21 cellular contexts compared by ENCODE assay signal in genomic region chr14:22097606-22098292, GRCh38.
DNase-seq lines count a peak whose midpoint lies in the region; ATAC-seq and TF ChIP-seq lines count a peak whose summit lies in the region.
"Had no signal": no experiment of that assay in that cellular context is flagged by ENCODE, and none has a peak within 500 bp of the region (broad histone marks: within the 10 kb centered on the region; RNA-seq: fewer than 3 reads in every experiment).

No MANE protein-coding gene starts in this region.

- H3K36me3 ChIP-seq in KMS-11 (ENCODE audit: insufficient read depth) (no peaks in the 10 kb centered on the region), gastrocnemius medialis (no peaks in the 10 kb centered on the region)
- H3K36me3 ChIP-seq: heart right ventricle had no signal

- intact Hi-C loops in activated CD4-positive, alpha-beta T cell treated with anti-CD3 and anti-CD28 coated beads for 36 hours (cut with DNase I, micrococcal nuclease) = loop anchor here in 1 of 2 experiments (2.0 to 5.0 kb wide), 2 partner anchors 95 to 179 kb away; no protein-coding TSS in a partner anchor
- intact Hi-C loops in gastrocnemius medialis (cut with DNase I; ENCODE audit: low total_unique reads) = no loop called here

- no peak for TF ChIP-seq POLR2A in gastrocnemius medialis (IDR thresholded peaks at IDR 0.05)

- TF ChIP-seq CTCF in KMS-11 (conservative IDR thresholded peaks at IDR 0.05; ENCODE audit: low read depth, low read length) (no peak), gastrocnemius medialis (IDR thresholded peaks at IDR 0.05 in 4 of 5, conservative IDR thresholded peaks at IDR 0.05 in 1 of 5) (no peak)

- no peak overlapping the region for H2AFZ ChIP-seq in KMS-11 (ENCODE audit: low read depth)

- no peak overlapping the region for H3K27ac ChIP-seq in KMS-11
- peak overlapping the region; percentile 44 to 65 (median 56) for H3K27ac ChIP-seq in gastrocnemius medialis

- CTCF ChIA-PET in activated CD4-positive, alpha-beta T cell treated with anti-CD3 and anti-CD28 coated beads for 36 hours (lab: Charles Lee) = interaction anchor here (0.5 to 6.5 kb wide), 7 partner anchors 9 to 110 kb away, joined by 3 to 42 read pairs (median 4); no protein-coding TSS in a partner anchor

- peaks cover 45% of the 10 kb centered on the region for H3K4me1 Mint-ChIP-seq in activated CD4-positive, alpha-beta T cell treated with anti-CD3 and anti-CD28 coated beads for 36 hours
- peaks cover 54% of the 10 kb centered on the region for H3K4me1 Mint-ChIP-seq in activated naive CD8-positive, alpha-beta T cell (ENCODE audit: low read depth)

- no peaks in the 10 kb centered on the region for H3K79me2 ChIP-seq in KMS-11 (ENCODE audit: insufficient read depth, low read depth)

- no peaks in the 10 kb centered on the region for H3K9me3 Mint-ChIP-seq in activated CD4-positive, alpha-beta T cell treated with anti-CD3 and anti-CD28 coated beads for 36 hours (ENCODE audit: low read depth)
- H3K9me3 Mint-ChIP-seq in activated naive CD8-positive, alpha-beta T cell (ENCODE audit: low read depth) = no peaks in the 10 kb centered on the region
- H3K9me3 Mint-ChIP-seq: H9, natural killer cell had no signal

- H3K36me3 Mint-ChIP-seq in activated CD4-positive, alpha-beta T cell treated with anti-CD3 and anti-CD28 coated beads for 36 hours (ENCODE audit: low read depth) = no peaks in the 10 kb centered on the region
- no peaks in the 10 kb centered on the region for H3K36me3 Mint-ChIP-seq in activated naive CD8-positive, alpha-beta T cell
- H3K36me3 Mint-ChIP-seq: natural killer cell had no signal

- POLR2A ChIA-PET in activated CD4-positive, alpha-beta T cell treated with anti-CD3 and anti-CD28 coated beads for 36 hours (lab: Charles Lee) = interaction anchor here (1.1 kb wide), 1 partner anchor 458 kb away, joined by 3 read pairs; no protein-coding TSS in a partner anchor

- H3K27me3 Mint-ChIP-seq in activated CD4-positive, alpha-beta T cell treated with anti-CD3 and anti-CD28 coated beads for 36 hours = no peaks in the 10 kb centered on the region
- no peaks in the 10 kb centered on the region for H3K27me3 Mint-ChIP-seq in activated naive CD8-positive, alpha-beta T cell

- ATAC-seq in activated CD4-positive, alpha-beta T cell treated with anti-CD3 and anti-CD28 coated beads for 36 hours = peak; percentile 30
- ATAC-seq in gastrocnemius medialis = no peak
- no peak for ATAC-seq in HG02852 (IDR thresholded peaks at IDR 0.05; ENCODE audit: unreplicated experiment)
- ATAC-seq: natural killer cell had no signal

- no peaks in the 10 kb centered on the region for H3K9me3 ChIP-seq in gastrocnemius medialis
- H3K9me3 ChIP-seq: heart right ventricle had no signal

- in situ Hi-C loops in gastrocnemius medialis (cut with MboI; ENCODE audit: low sequenced_read_pairs in 4 of 4) = no loop called here

- peak overlapping the region; percentile 11; the same call in 1 of the 2 replicates for H3K4me2 ChIP-seq in KMS-11
- H3K4me2 ChIP-seq: smooth muscle cell had no signal

- H3K27me3 ChIP-seq in KMS-11 (ENCODE audit: insufficient read depth, low read depth) = no peaks in the 10 kb centered on the region
- no peaks in the 10 kb centered on the region for H3K27me3 ChIP-seq in gastrocnemius medialis
- H3K27me3 ChIP-seq: heart right ventricle had no signal

- no peak overlapping the region for H3K9ac ChIP-seq in KMS-11

- no peak for DNase-seq in activated CD4-positive, alpha-beta T cell treated with anti-CD3 and anti-CD28 coated beads for 36 hours
- DNase-seq in activated CD4-positive, alpha-beta T cell treated with anti-CD3 and anti-CD28 coated beads for 4 hours = no peak
- DNase-seq in gastrocnemius medialis (no peak), NCI-H510A treated with DMSO at 0.1 percent for 48 hours (lab: John Stamatoyannopoulos, UW) (no peak), hypothalamus (lab: John Stamatoyannopoulos, UW) (no peak)
- DNase-seq: 8988T; activated CD8-positive, alpha-beta memory T cell treated with anti-CD3 and anti-CD28 coated beads, Interleukin-2, amount 50 U/mL, for 48 hours; amygdala; caudate nucleus; H9; heart right ventricle; IMR-90; natural killer cell; NCI-H187 treated with DMSO at 0.1 percent for 48 hours; NCI-H446 treated with DMSO at 0.1 percent for 48 hours; stimulated activated CD4-positive, alpha-beta T cell treated with anti-CD3 and anti-CD28 coated beads, Interleukin-4, amount 100 ng/mL, for 4 hours had no signal

- H3K4me1 ChIP-seq in KMS-11 (ENCODE audit: low read depth, poor library complexity, severe bottlenecking) (peaks cover 49% of the 10 kb centered on the region), gastrocnemius medialis (no peaks in the 10 kb centered on the region)

- peak overlapping the region; percentile 65 for H3K4me3 Mint-ChIP-seq in activated CD4-positive, alpha-beta T cell treated with anti-CD3 and anti-CD28 coated beads for 36 hours
- peak overlapping the region; percentile 68 for H3K4me3 Mint-ChIP-seq in activated naive CD8-positive, alpha-beta T cell
- H3K4me3 Mint-ChIP-seq: B cell, H9, natural killer cell had no signal

- H3K27ac Mint-ChIP-seq in activated CD4-positive, alpha-beta T cell treated with anti-CD3 and anti-CD28 coated beads for 36 hours = peak overlapping the region; percentile 87
- H3K27ac Mint-ChIP-seq in activated naive CD8-positive, alpha-beta T cell = peak overlapping the region; percentile 83
- H3K27ac Mint-ChIP-seq: B cell, H9, natural killer cell had no signal

- H4K20me1 ChIP-seq in KMS-11 (ENCODE audit: insufficient read depth) = no peaks in the 10 kb centered on the region

- no peak overlapping the region for H3K4me3 ChIP-seq in KMS-11 (IDR thresholded peaks at IDR 0.05; ENCODE audit: insufficient read depth, low read depth, low read length)
- H3K4me3 ChIP-seq in gastrocnemius medialis = no peak overlapping the region
- H3K4me3 ChIP-seq: heart right ventricle, smooth muscle cell had no signal
